ENCODE assay signal across 10 cellular contexts in genomic region chr12:83015390-83016225, GRCh38.
DNase-seq lines count a peak whose midpoint lies in the region; ATAC-seq, FAIRE-seq and TF ChIP-seq lines count a peak whose summit lies in the region.
"Had no signal": no experiment of that assay in that cellular context is flagged by ENCODE, and none has a peak within 500 bp of the region (broad histone marks: within the 10 kb centered on the region; RNA-seq: fewer than 3 reads in every experiment).

No MANE protein-coding gene starts in this region.

- ATAC-seq in right cardiac atrium: peak in 1 of 2 donors; percentile 31
- ATAC-seq in activated CD4-positive, alpha-beta T cell treated with anti-CD3 and anti-CD28 coated beads for 36 hours: no peak

- peaks cover 3% of the 10 kb centered on the region for H3K9me3 Mint-ChIP-seq in astrocyte (ENCODE audit: unreplicated experiment)
- H3K9me3 Mint-ChIP-seq in activated CD4-positive, alpha-beta T cell treated with anti-CD3 and anti-CD28 coated beads for 36 hours (ENCODE audit: low read depth): peaks cover 2% of the 10 kb centered on the region

- intact Hi-C loops in right cardiac atrium (cut with DNase I): no loop called here
- intact Hi-C loops in activated CD4-positive, alpha-beta T cell treated with anti-CD3 and anti-CD28 coated beads for 36 hours (cut with DNase I, micrococcal nuclease): no loop called here

- H3K27me3 ChIP-seq in astrocyte (ENCODE audit: insufficient read depth, low read length) (no peaks in the 10 kb centered on the region), right cardiac atrium (ENCODE audit: control insufficient read depth, insufficient read depth) (no peaks in the 10 kb centered on the region), subcutaneous abdominal adipose tissue (ENCODE audit: control insufficient read depth in 5 of 5, insufficient read depth in 4 of 5, low read length in 5 of 5) (no peaks in the 10 kb centered on the region)

- CTCF ChIA-PET in activated CD4-positive, alpha-beta T cell treated with anti-CD3 and anti-CD28 coated beads for 36 hours (lab: Charles Lee): interaction anchor here (0.6 to 1.3 kb wide), 2 partner anchors 11 to 362 kb away, joined by 3 to 4 read pairs; no protein-coding TSS in a partner anchor

- 37% methylated on average over 8 of the region's 8 CpGs for WGBS in right cardiac atrium

- no peak for TF ChIP-seq CTCF in astrocyte (IDR thresholded peaks at IDR 0.05; ENCODE audit: insufficient read depth, low read depth, low read length)

- peak overlapping the region; percentile 26 for H2AFZ ChIP-seq in astrocyte (ENCODE audit: low read depth, low read length)

- peak overlapping the region; percentile 80 for H3K4me2 ChIP-seq in astrocyte (ENCODE audit: low read length)

- no peaks in the 10 kb centered on the region for H4K20me1 ChIP-seq in astrocyte (ENCODE audit: insufficient read depth, low read length)

- no peak for DNase-seq in H54 (ENCODE audit: insufficient read length, low spot score)
- peak; percentile 29 for DNase-seq in astrocyte (ENCODE audit: low read depth)
- DNase-seq in right cardiac atrium: peak in 2 of 3 donors; percentile 12 to 52
- no peak for DNase-seq in GM12892 (ENCODE audit: insufficient read length)
- DNase-seq in activated CD4-positive, alpha-beta T cell treated with anti-CD3 and anti-CD28 coated beads for 36 hours: no peak
- DNase-seq in foreskin melanocyte: no peak
- DNase-seq: activated CD8-positive, alpha-beta memory T cell treated with anti-CD3 and anti-CD28 coated beads, Interleukin-2, amount 50 U/mL, for 48 hours; effector CD8-positive, alpha-beta T cell; NCI-H2107 had no signal

- no peak overlapping the region for H3K4me3 Mint-ChIP-seq in astrocyte (ENCODE audit: unreplicated experiment)
- no peak overlapping the region for H3K4me3 Mint-ChIP-seq in activated CD4-positive, alpha-beta T cell treated with anti-CD3 and anti-CD28 coated beads for 36 hours

- POLR2A ChIA-PET in activated CD4-positive, alpha-beta T cell treated with anti-CD3 and anti-CD28 coated beads for 36 hours (lab: Charles Lee): no interaction called here

- H3K36me3 ChIP-seq in astrocyte (ENCODE audit: insufficient read depth, low read length) (no peaks in the 10 kb centered on the region), subcutaneous abdominal adipose tissue (ENCODE audit: control insufficient read depth in 5 of 5, insufficient read depth in 5 of 5, low read length in 5 of 5) (no peaks in the 10 kb centered on the region)

- no peak overlapping the region for H3K9ac ChIP-seq in astrocyte (ENCODE audit: low read length)
- H3K9ac ChIP-seq in subcutaneous abdominal adipose tissue (ENCODE audit: low read length in 5 of 5): peak overlapping the region in 2 of 5 donors; percentile 31 to 55

- peaks cover 17% of the 10 kb centered on the region for H3K4me1 Mint-ChIP-seq in astrocyte (ENCODE audit: low read depth, unreplicated experiment)
- no peaks in the 10 kb centered on the region for H3K4me1 Mint-ChIP-seq in activated CD4-positive, alpha-beta T cell treated with anti-CD3 and anti-CD28 coated beads for 36 hours

- no peaks in the 10 kb centered on the region for H3K9me3 ChIP-seq in astrocyte (ENCODE audit: insufficient read depth, low read depth, low read length)
- H3K9me3 ChIP-seq in right cardiac atrium (ENCODE audit: control insufficient read depth, low read length): no peaks in the 10 kb centered on the region
- no peaks in the 10 kb centered on the region for H3K9me3 ChIP-seq in subcutaneous abdominal adipose tissue (ENCODE audit: control insufficient read depth in 5 of 5, low read length in 5 of 5)

- H3K27me3 Mint-ChIP-seq in astrocyte (ENCODE audit: low read depth, unreplicated experiment): no peaks in the 10 kb centered on the region
- H3K27me3 Mint-ChIP-seq in activated CD4-positive, alpha-beta T cell treated with anti-CD3 and anti-CD28 coated beads for 36 hours: no peaks in the 10 kb centered on the region

- H3K4me1 ChIP-seq in astrocyte (ENCODE audit: insufficient read depth, low read length) (peaks cover 11% of the 10 kb centered on the region), right cardiac atrium (ENCODE audit: control insufficient read depth, insufficient read depth, low read length) (peaks cover 4% of the 10 kb centered on the region), subcutaneous abdominal adipose tissue (ENCODE audit: control insufficient read depth in 5 of 5, insufficient read depth in 5 of 5, low read length in 5 of 5) (peaks cover 0 to 12% (median 9%) of the 10 kb centered on the region in 5 donors)

- H3K36me3 Mint-ChIP-seq in astrocyte (ENCODE audit: low read depth, unreplicated experiment): no peaks in the 10 kb centered on the region
- peaks cover 2% of the 10 kb centered on the region for H3K36me3 Mint-ChIP-seq in activated CD4-positive, alpha-beta T cell treated with anti-CD3 and anti-CD28 coated beads for 36 hours (ENCODE audit: low read depth)

- TF ChIP-seq POLR2A in H54 (IDR thresholded peaks at IDR 0.05; ENCODE audit: low read depth, low read length) (no peak), GM12892 (IDR thresholded peaks at IDR 0.05; ENCODE audit: low read depth, low read length) (no peak)

- H3K27ac Mint-ChIP-seq in astrocyte (ENCODE audit: unreplicated experiment): peak overlapping the region; percentile 23
- H3K27ac Mint-ChIP-seq in activated CD4-positive, alpha-beta T cell treated with anti-CD3 and anti-CD28 coated beads for 36 hours: no peak overlapping the region

- H3K4me3 ChIP-seq in astrocyte (ENCODE audit: insufficient read depth, low read depth, low read length) (peak overlapping the region; percentile 52), right cardiac atrium (ENCODE audit: low read length) (peak overlapping the region; percentile 31), subcutaneous abdominal adipose tissue (ENCODE audit: low read depth in 1 of 5, low read length in 5 of 5) (peak overlapping the region; percentile 45 to 66 (median 57))

- FAIRE-seq in H54 (lab: Jason Lieb, UNC) (peak; percentile 62), astrocyte (lab: Jason Lieb, UNC) (no peak), GM12892 (lab: Jason Lieb, UNC) (no peak)

- no peaks in the 10 kb centered on the region for H3K79me2 ChIP-seq in astrocyte (ENCODE audit: insufficient read depth, low read length)

- H3K27ac ChIP-seq in astrocyte (ENCODE audit: low read depth, low read length) (no peak overlapping the region), right cardiac atrium (ENCODE audit: low read length) (no peak overlapping the region), subcutaneous abdominal adipose tissue (ENCODE audit: low read depth, low read length) (no peak overlapping the region)

Comparison
In these comparisons a context has a peak if more than half of its experiments do, and no peak if none do; other contexts are left out.
1. DNase-seq: peak in astrocyte (single experiment) and right cardiac atrium (2 of 3); none in H54 (single experiment), GM12892 (single experiment), activated CD4-positive, alpha-beta T cell treated with anti-CD3 and anti-CD28 coated beads for 36 hours (single experiment) and foreskin melanocyte (single experiment).
2. Peak in every context shown above with its lines, with median percentiles within 50 percentile points of each other: H3K4me3 ChIP-seq.